23 cellular contexts compared by ENCODE assay signal in the genomic region with DNA sequence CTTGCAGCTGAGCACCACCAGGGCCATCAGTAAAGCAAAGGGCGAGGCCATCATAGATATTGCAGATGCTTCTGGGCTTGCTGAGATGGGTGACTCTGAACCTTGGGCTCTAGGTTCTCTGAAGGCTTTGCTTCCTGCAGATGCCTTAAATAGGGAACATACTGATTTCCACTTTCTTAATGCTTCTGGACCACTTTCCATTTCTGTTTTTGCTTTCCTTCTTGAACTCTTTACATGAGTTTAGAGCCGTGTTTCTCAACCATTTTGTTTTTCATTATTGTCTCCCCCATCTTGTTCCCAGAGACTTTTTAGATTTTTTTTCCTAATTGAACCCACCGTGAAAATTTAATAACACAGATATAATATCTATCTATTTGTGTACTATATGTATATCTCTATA. TPM values are rescaled to one million over a fixed set of nuclear protein-coding genes. Genes with fewer than 3 reads are reported as not detected.
"Had no signal": no experiment of that assay in that cellular context is flagged by ENCODE, and none has a peak within 500 bp of the region (broad histone marks: within the 10 kb centered on the region; RNA-seq: fewer than 3 reads in every experiment).

Gene IFNA13, minus strand, starts transcription at position 101 of the 400 bp plus-strand sequence. Its CDS starts 47 bp downstream, at position 54.

- FAIRE-seq: urothelium cell line had no signal

- DNase-seq: stimulated activated CD4-positive, alpha-beta T cell treated with anti-CD3 and anti-CD28 coated beads, Interleukin-2, amount 100 ng/mL, for 48 hours; stimulated activated CD4-positive, alpha-beta T cell treated with anti-CD3 and anti-CD28 coated beads, Interleukin-4, amount 100 ng/mL, for 1 hour; stimulated activated CD4-positive, alpha-beta T cell treated with anti-CD3 and anti-CD28 coated beads, Interleukin-4, amount 100 ng/mL, for 24 hours; stimulated activated CD4-positive, alpha-beta T cell treated with anti-CD3 and anti-CD28 coated beads, Interleukin-4, amount 100 ng/mL, for 4 hours; stimulated activated CD8-positive, alpha-beta memory T cell treated with anti-CD3 and anti-CD28 coated beads, Interleukin-4, amount 100 ng/mL, for 48 hours; stimulated activated naive B cell treated with anti-CD40 and anti-IgM and Interleukin-4, amounts not matched to agents 10 μg/mL and 1 μg/mL and 100 μg/mL, for 72 hours; stimulated activated naive CD4-positive, alpha-beta T cell; stimulated activated naive CD4-positive, alpha-beta T cell treated with Interleukin-2 at 50 U/mL for 16 hours; stimulated activated naive CD8-positive, alpha-beta T cell treated with anti-CD3 and anti-CD28 coated beads, Interleukin-15, amount 100 ng/mL, for 72 hours; stimulated activated naive CD8-positive, alpha-beta T cell treated with anti-CD3 and anti-CD28 coated beads, Interleukin-15, Interleukin-2, amounts not matched to agents 100 U/mL and 50 U/mL, for 24 hours; stomach; substantia nigra; testis; thyroid gland; tibial artery; transverse colon; trophoblast cell; upper lobe of left lung; upper lobe of right lung; uterus had no signal

- ATAC-seq: stimulated activated effector memory CD8-positive, alpha-beta T cell treated with anti-CD3 and anti-CD28 coated beads, Interleukin-12 subunit alpha, Interleukin-12 subunit beta, amount 100 ng/mL, for 72 hours; stimulated activated naive CD8-positive, alpha-beta T cell treated with anti-CD3 and anti-CD28 coated beads, Interleukin-15, amount 100 ng/mL, for 72 hours; stimulated activated naive CD8-positive, alpha-beta T cell treated with anti-CD3 and anti-CD28 coated beads, Interleukin-15, Interleukin-2, amounts not matched to agents 100 U/mL and 50 U/mL, for 24 hours; upper lobe of right lung had no signal

RNA-seq across cellular contexts. Expression of gene IFNA13, which starts in this region (rescaled TPM):
- polyA plus RNA-seq: stomach, urinary bladder had no signal
